ENCODE assay signal across 7 cellular contexts in the genomic region with DNA sequence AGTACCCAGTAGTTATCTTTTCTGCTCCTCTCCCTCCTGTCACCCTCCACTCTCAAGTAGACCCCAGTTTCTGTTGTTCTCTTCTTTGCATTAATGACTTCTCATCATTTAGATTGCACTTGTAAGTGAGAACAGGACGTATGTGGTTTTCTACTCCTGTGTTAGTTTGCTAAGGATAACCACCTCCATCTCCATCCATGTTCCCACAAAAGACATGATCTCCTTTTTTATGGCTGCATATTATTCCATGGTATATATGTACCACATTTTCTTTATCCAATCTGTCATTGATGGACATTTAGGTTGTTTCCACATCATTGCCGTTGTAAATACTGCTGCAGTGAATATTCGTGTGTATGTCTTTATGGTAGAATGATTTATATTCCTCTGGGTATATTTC.
"Had no signal": no experiment of that assay in that cellular context is flagged by ENCODE, and none has a peak within 500 bp of the region (broad histone marks: within the 10 kb centered on the region; RNA-seq: fewer than 3 reads in every experiment).

No MANE protein-coding gene starts in this region.

- FAIRE-seq: G401.6, GM12878, GM12891, GM18507, GM19239 had no signal

- H3K4me3 ChIP-seq: GM12878 had no signal

- ATAC-seq: GM12878 had no signal

- DNase-seq: GDM1, GF-D8 had no signal
